Comparison of ENCODE assay signal across 9 cellular contexts in the genomic region with DNA sequence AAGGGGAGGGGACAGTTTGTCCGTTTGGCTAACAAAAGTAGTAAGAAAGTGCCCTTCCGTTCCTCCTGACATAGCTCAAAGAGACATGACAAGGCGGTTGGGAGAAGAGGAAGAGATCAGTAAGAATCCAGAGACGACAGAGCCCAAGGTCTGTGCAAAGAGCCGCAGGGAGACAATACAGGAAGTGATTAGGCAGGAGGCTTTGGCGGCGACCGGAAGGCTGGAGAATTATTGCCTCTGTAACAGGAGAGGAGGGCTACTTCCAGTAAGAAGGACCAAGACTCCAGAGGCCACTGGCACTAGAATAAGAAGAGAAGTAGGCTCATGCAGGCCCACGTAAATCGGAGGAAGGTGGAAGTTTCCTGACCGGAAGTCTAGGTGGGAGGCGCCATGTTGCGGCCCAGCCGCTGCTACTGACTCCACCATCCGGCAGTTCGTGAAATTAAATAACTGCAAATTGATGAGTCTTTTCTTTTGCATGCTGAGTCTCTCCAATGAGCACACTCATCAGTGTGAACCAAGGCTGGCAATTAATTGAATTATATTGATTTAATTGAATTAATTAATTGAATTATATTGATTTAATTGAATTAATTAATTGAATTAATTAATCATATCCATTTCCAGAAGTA. TPM values are rescaled to one million over a fixed set of nuclear protein-coding genes. Genes with fewer than 3 reads are reported as not detected.
DNase-seq lines count a peak whose midpoint lies in the region; ATAC-seq lines count a peak whose summit lies in the region.
"Had no signal": no experiment of that assay in that cellular context is flagged by ENCODE, and none has a peak within 500 bp of the region (broad histone marks: within the 10 kb centered on the region; RNA-seq: fewer than 3 reads in every experiment).

No MANE protein-coding gene starts in this region.

- no peaks in the 10 kb centered on the region for H4K20me1 ChIP-seq in BLaER1 treated with 17β-estradiol and CSF1 and Interleukin-3, amounts not matched to agents 10 nM and 100 nM

- peaks cover 7% of the 10 kb centered on the region for H3K9me3 Mint-ChIP-seq in activated naive CD8-positive, alpha-beta T cell treated with anti-CD3 and anti-CD28 coated beads, Interleukin-2, amount 50 U/mL, for 24 hours
- peaks cover 6 to 14% (median 7%) of the 10 kb centered on the region in 7 donors for H3K9me3 Mint-ChIP-seq in naive B cell

- H3K9ac ChIP-seq in BLaER1 treated with 17β-estradiol and CSF1 and Interleukin-3, amounts not matched to agents 10 nM and 100 nM, result peak overlapping the region in 8 of 11 experiments; percentile 39 to 78 (median 66); a peak in 15 of 22 replicates

- peaks cover 5% of the 10 kb centered on the region for H3K36me3 Mint-ChIP-seq in activated naive CD8-positive, alpha-beta T cell treated with anti-CD3 and anti-CD28 coated beads, Interleukin-2, amount 50 U/mL, for 24 hours (ENCODE audit: low read depth)
- H3K36me3 Mint-ChIP-seq in naive B cell, result peaks cover 10 to 12% of the 10 kb centered on the region in 2 donors

- peaks cover 13% of the 10 kb centered on the region for H3K4me1 Mint-ChIP-seq in activated naive CD8-positive, alpha-beta T cell treated with anti-CD3 and anti-CD28 coated beads, Interleukin-2, amount 50 U/mL, for 24 hours
- H3K4me1 Mint-ChIP-seq in naive B cell, result peaks cover 9 to 15% (median 12%) of the 10 kb centered on the region in 3 donors

- DNase-seq in NOMO-1 treated with DMSO at 0.1 percent for 48 hours (lab: John Stamatoyannopoulos, UW; ENCODE audit: unreplicated experiment), result peak; percentile 98
- peak; percentile 52 for DNase-seq in activated naive CD8-positive, alpha-beta T cell treated with anti-CD3 and anti-CD28 coated beads, Interleukin-2, amount 50 U/mL, for 24 hours
- DNase-seq in naive B cell, result peak; percentile 28
- no peak for DNase-seq in HuH-7 (ENCODE audit: low spot score)
- DNase-seq in NCI-H2196 (lab: John Stamatoyannopoulos, UW; ENCODE audit: unreplicated experiment), result no peak

- H3K9me3 ChIP-seq in BLaER1 treated with 17β-estradiol and CSF1 and Interleukin-3, amounts not matched to agents 10 nM and 100 nM (replicated peaks in 1 of 11), result peaks cover 0 to 17% (median 10%) of the 10 kb centered on the region in 11 experiments; a peak in 10 of 22 replicates

- H3K27me3 Mint-ChIP-seq in activated naive CD8-positive, alpha-beta T cell treated with anti-CD3 and anti-CD28 coated beads, Interleukin-2, amount 50 U/mL, for 24 hours, result no peaks in the 10 kb centered on the region
- peaks cover 0 to 10% (median 8%) of the 10 kb centered on the region in 3 donors for H3K27me3 Mint-ChIP-seq in naive B cell

- no peaks in the 10 kb centered on the region for H3K27me3 ChIP-seq in BLaER1 treated with 17β-estradiol and CSF1 and Interleukin-3, amounts not matched to agents 10 nM and 100 nM

- H3K4me3 ChIP-seq in BLaER1 treated with 17β-estradiol and CSF1 and Interleukin-3, amounts not matched to agents 10 nM and 100 nM, result peak overlapping the region in 9 of 10 experiments; percentile 4 to 60 (median 43); a peak in 14 of 20 replicates

- peak overlapping the region; percentile 36 to 90 (median 74); a peak in 20 of 22 replicates for H3K27ac ChIP-seq in BLaER1 treated with 17β-estradiol and CSF1 and Interleukin-3, amounts not matched to agents 10 nM and 100 nM

- H3K4me1 ChIP-seq in BLaER1 treated with 17β-estradiol and CSF1 and Interleukin-3, amounts not matched to agents 10 nM and 100 nM, result peaks cover 16 to 33% (median 25%) of the 10 kb centered on the region in 10 experiments

- peak overlapping the region; percentile 74 for H3K4me3 Mint-ChIP-seq in activated naive CD8-positive, alpha-beta T cell treated with anti-CD3 and anti-CD28 coated beads, Interleukin-2, amount 50 U/mL, for 24 hours
- H3K4me3 Mint-ChIP-seq in naive B cell, result peak overlapping the region; percentile 74 to 97 (median 91)

- H3K36me3 ChIP-seq in BLaER1 treated with 17β-estradiol and CSF1 and Interleukin-3, amounts not matched to agents 10 nM and 100 nM, result no peaks in the 10 kb centered on the region

- H3K4me2 ChIP-seq in BLaER1 treated with 17β-estradiol and CSF1 and Interleukin-3, amounts not matched to agents 10 nM and 100 nM, result peak overlapping the region; percentile 52 to 83 (median 65)

- peak overlapping the region; percentile 89 for H3K27ac Mint-ChIP-seq in activated naive CD8-positive, alpha-beta T cell treated with anti-CD3 and anti-CD28 coated beads, Interleukin-2, amount 50 U/mL, for 24 hours
- peak overlapping the region; percentile 75 to 97 (median 88) for H3K27ac Mint-ChIP-seq in naive B cell

- no peak for ATAC-seq in activated naive CD8-positive, alpha-beta T cell treated with anti-CD3 and anti-CD28 coated beads, Interleukin-2, amount 50 U/mL, for 24 hours
- ATAC-seq in naive B cell (ENCODE audit: low read depth in 2 of 2), result peak; percentile 77 to 81
- ATAC-seq in GM18873 (IDR thresholded peaks at IDR 0.05; ENCODE audit: low FRiP score, unreplicated experiment), result no peak
- ATAC-seq in HG03565 (IDR thresholded peaks at IDR 0.05; ENCODE audit: unreplicated experiment), result no peak

RNA-seq across cellular contexts. Expression of a gene that starts 9.9 kb away (rescaled TPM):
- polyA plus RNA-seq in naive B cell (ENCODE audit: low read depth in 6 of 6), result 1 to 10 TPM in 4 of 6 donors, under 1 TPM in 2; 0.89 to 5.9 (median 1.2) TPM

RNA-seq across cellular contexts. Expression of a gene that starts 35.1 kb away (rescaled TPM):
- not detected for polyA plus RNA-seq in naive B cell (ENCODE audit: low read depth in 6 of 6)
- polyA plus RNA-seq: urinary bladder had no signal

Comparison
In these comparisons a context has a peak if more than half of its experiments do, and no peak if none do; other contexts are left out.
1. DNase-seq: peak in NOMO-1 treated with DMSO at 0.1 percent for 48 hours (single experiment), activated naive CD8-positive, alpha-beta T cell treated with anti-CD3 and anti-CD28 coated beads, Interleukin-2, amount 50 U/mL, for 24 hours (single experiment) and naive B cell (single experiment); none in HuH-7 (single experiment) and NCI-H2196 (single experiment).
2. ATAC-seq: peak in naive B cell (2 of 2); none in activated naive CD8-positive, alpha-beta T cell treated with anti-CD3 and anti-CD28 coated beads, Interleukin-2, amount 50 U/mL, for 24 hours (single experiment), GM18873 (single experiment) and HG03565 (single experiment).